16 cellular contexts compared by ENCODE assay signal in genomic region chr16:69847643-69848042, GRCh38.
DNase-seq lines count a peak whose midpoint lies in the region; ATAC-seq and TF ChIP-seq lines count a peak whose summit lies in the region.
"Had no signal": no experiment of that assay in that cellular context is flagged by ENCODE, and none has a peak within 500 bp of the region (broad histone marks: within the 10 kb centered on the region; RNA-seq: fewer than 3 reads in every experiment).

No MANE protein-coding gene starts in this region.

- no peak overlapping the region for H3K14ac ChIP-seq in trophoblast cell (ENCODE audit: low read length)

- no peak overlapping the region for H3K9ac ChIP-seq in trophoblast cell (ENCODE audit: low read length)

- no peaks in the 10 kb centered on the region; the same call in 1 of the 2 replicates for H3K9me2 ChIP-seq in GM23338 (ENCODE audit: insufficient read depth)

- intact Hi-C loops in gastrocnemius medialis (cut with DNase I; ENCODE audit: low total_unique reads) (no loop called here), left colon (cut with DNase I, micrococcal nuclease) (no loop called here)

- no peak overlapping the region for H2BK120ac ChIP-seq in trophoblast cell (ENCODE audit: insufficient read depth, low read length, poor library complexity)

- no peak overlapping the region for H3K4me2 ChIP-seq in GM23338
- H3K4me2 ChIP-seq in trophoblast cell (ENCODE audit: low read length), result no peak overlapping the region

- 0 out of 2 replicates have a peak, but pooled peaks cover 3% of the 10 kb centered on the region for H4K20me1 ChIP-seq in GM23338 (replicated peaks; ENCODE audit: insufficient read depth)

- no peaks in the 10 kb centered on the region for H3K9me3 ChIP-seq in gastrocnemius medialis
- H3K9me3 ChIP-seq in trophoblast cell (ENCODE audit: insufficient read depth, low read depth, low read length), result no peaks in the 10 kb centered on the region

- no peak overlapping the region for H3K4me3 Mint-ChIP-seq in GM23338
- H3K4me3 Mint-ChIP-seq: activated CD8-positive, alpha-beta T cell treated with anti-CD3 and anti-CD28 coated beads, Interleukin-2, amount 10 ng/mL, durations not matched to agents 7 days and 5 days; CD4-positive, alpha-beta memory T cell had no signal

- H3F3A ChIP-seq in GM23338 (replicated peaks; ENCODE audit: low read depth), result no peaks in the 10 kb centered on the region

- no peak overlapping the region for H3K18ac ChIP-seq in trophoblast cell (ENCODE audit: low read length)

- H3K27me3 Mint-ChIP-seq in GM23338 (ENCODE audit: insufficient read depth, low read depth, poor library complexity), result peaks cover 2% of the 10 kb centered on the region
- H3K27me3 Mint-ChIP-seq: CD4-positive, alpha-beta memory T cell had no signal

- peaks cover 13% of the 10 kb centered on the region; the same call in 2 of the 3 replicates for H3K4me1 Mint-ChIP-seq in GM23338

- H3K79me1 ChIP-seq in trophoblast cell (ENCODE audit: low read length), result no peaks in the 10 kb centered on the region

- H3K79me2 ChIP-seq in GM23338 (replicated peaks; ENCODE audit: insufficient read depth), result no peaks in the 10 kb centered on the region
- H3K79me2 ChIP-seq in trophoblast cell (ENCODE audit: control insufficient read depth, insufficient read depth, low read length, poor library complexity), result no peaks in the 10 kb centered on the region

- peak overlapping the region; percentile 27; the same call in 1 of the 2 replicates for H3K27ac Mint-ChIP-seq in GM23338
- H3K27ac Mint-ChIP-seq: activated CD8-positive, alpha-beta T cell treated with anti-CD3 and anti-CD28 coated beads, Interleukin-2, amount 10 ng/mL, durations not matched to agents 7 days and 5 days; CD4-positive, alpha-beta memory T cell had no signal

- TF ChIP-seq POLR2A in gastrocnemius medialis (IDR thresholded peaks at IDR 0.05), result no peak

- no peak overlapping the region for H4K8ac ChIP-seq in trophoblast cell (ENCODE audit: low read depth, low read length)

- no peak for TF ChIP-seq CTCF in GM23338 (conservative IDR thresholded peaks at IDR 0.05; ENCODE audit: low read depth in 2 of 2)
- no peak for TF ChIP-seq CTCF in fibroblast of mammary gland (conservative IDR thresholded peaks at IDR 0.05; ENCODE audit: control insufficient read depth, insufficient read depth, low read depth, low read length)
- no peak for TF ChIP-seq CTCF in gastrocnemius medialis (IDR thresholded peaks at IDR 0.05 in 4 of 5, conservative IDR thresholded peaks at IDR 0.05 in 1 of 5)

- 0 out of 2 replicates have a peak, but pooled peaks cover 4% of the 10 kb centered on the region for H3K4me1 ChIP-seq in GM23338 (ENCODE audit: insufficient read depth)
- H3K4me1 ChIP-seq in gastrocnemius medialis, result peaks cover 21 to 25% of the 10 kb centered on the region in 2 donors
- no peaks in the 10 kb centered on the region for H3K4me1 ChIP-seq in trophoblast cell (ENCODE audit: control insufficient read depth in 1 of 2, insufficient read depth in 2 of 2, low read length in 2 of 2)

- H3K36me3 ChIP-seq in GM23338 (ENCODE audit: insufficient read depth) (no peaks in the 10 kb centered on the region), gastrocnemius medialis (no peaks in the 10 kb centered on the region), trophoblast cell (ENCODE audit: control insufficient read depth in 1 of 2, insufficient read depth in 2 of 2, low read length in 2 of 2) (no peaks in the 10 kb centered on the region)

- H3K4ac ChIP-seq in trophoblast cell (ENCODE audit: low read depth, low read length), result no peak overlapping the region

- H3K27me3 ChIP-seq in GM23338 (ENCODE audit: insufficient read depth) (no peaks in the 10 kb centered on the region), gastrocnemius medialis (no peaks in the 10 kb centered on the region), trophoblast cell (ENCODE audit: insufficient read depth, low read length) (no peaks in the 10 kb centered on the region)

- H2AK5ac ChIP-seq in trophoblast cell (ENCODE audit: low read length), result no peak overlapping the region

- H3K36me3 Mint-ChIP-seq in GM23338 (ENCODE audit: low read depth), result peaks cover 5% of the 10 kb centered on the region; the same call in 1 of the 3 replicates

- ATAC-seq in GM23338 (peak; percentile 52), gastrocnemius medialis (no peak), left colon (no peak)
- ATAC-seq: activated CD8-positive, alpha-beta T cell treated with anti-CD3 and anti-CD28 coated beads, Interleukin-2, amount 10 ng/mL, durations not matched to agents 7 days and 5 days had no signal

- in situ Hi-C loops in gastrocnemius medialis (cut with MboI; ENCODE audit: low sequenced_read_pairs in 4 of 4), result loop anchor here in 1 of 4 donors (10.0 kb wide), 1 partner anchor 53 kb away; no protein-coding TSS in a partner anchor

- no CpG with 5 or more reads among the region's 5 CpGs for WGBS in trophoblast cell (ENCODE audit: extremely low coverage, insufficient coverage, insufficient read length)

- H3K4me3 ChIP-seq in GM23338 (no peak overlapping the region), fibroblast of mammary gland (ENCODE audit: control insufficient read depth, low read depth, low read length) (no peak overlapping the region), gastrocnemius medialis (no peak overlapping the region), trophoblast cell (ENCODE audit: low read depth, low read length) (no peak overlapping the region)

- H3K27ac ChIP-seq in GM23338 (ENCODE audit: low read depth), result no peak overlapping the region
- H3K27ac ChIP-seq in gastrocnemius medialis, result peak overlapping the region; percentile 68 to 82 (median 76)
- no peak overlapping the region for H3K27ac ChIP-seq in trophoblast cell (ENCODE audit: low read depth, low read length)

- H2BK12ac ChIP-seq in trophoblast cell (ENCODE audit: low read length), result no peak overlapping the region

- H2AFZ ChIP-seq in GM23338 (no peak overlapping the region), trophoblast cell (ENCODE audit: insufficient read depth, low read length, poor library complexity) (no peak overlapping the region)

- H3K9me3 Mint-ChIP-seq in GM23338, result no peaks in the 10 kb centered on the region
- H3K9me3 Mint-ChIP-seq: CD4-positive, alpha-beta memory T cell had no signal

- H4K12ac ChIP-seq in trophoblast cell (ENCODE audit: low read depth, low read length), result no peak overlapping the region

- no peak overlapping the region for H3K23ac ChIP-seq in trophoblast cell (ENCODE audit: low read length)

- H4K91ac ChIP-seq in trophoblast cell (ENCODE audit: low read depth, low read length), result no peak overlapping the region

- DNase-seq in GM23338 (ENCODE audit: low spot score) (no peak), RPMI7951 (ENCODE audit: low read depth) (peak; percentile 7), fibroblast of mammary gland (ENCODE audit: low read depth) (peak; percentile 25), gastrocnemius medialis (no peak), trophoblast cell (no peak), left colon (no peak), medulla oblongata (ENCODE audit: extremely low spot score) (no peak), amygdala (lab: John Stamatoyannopoulos, UW) (no peak)
- DNase-seq: activated CD8-positive, alpha-beta T cell treated with anti-CD3 and anti-CD28 coated beads, Interleukin-2, amount 10 ng/mL, durations not matched to agents 7 days and 5 days; CD4-positive, alpha-beta memory T cell; DMS53; erythroblast; KG1; kidney glomerular epithelial cell; NCI-H1694; stimulated activated CD4-positive, alpha-beta T cell treated with anti-CD3 and anti-CD28 coated beads, Interleukin-1b, Interleukin-23, amount 100 ng/mL, for 48 hours had no signal

- H2BK5ac ChIP-seq in trophoblast cell (ENCODE audit: low read depth, low read length, poor library complexity), result no peak overlapping the region

TF ChIP-seq in GM23338, 12 proteins besides CTCF, POLR2A, EP300 and RAD21:
- TF ChIP-seq ZNF331 (CRISPR knock-in tag; IDR thresholded peaks at IDR 0.05; ENCODE audit: low read depth) (no peak), STAT1 (IDR thresholded peaks at IDR 0.05; ENCODE audit: unreplicated experiment) (no peak), EZH2 (IDR thresholded peaks at IDR 0.05; ENCODE audit: low read depth, unreplicated experiment) (no peak)

Comparison
In these comparisons a context has a peak if more than half of its experiments do, and no peak if none do; other contexts are left out.
1. DNase-seq: peak in RPMI7951 (single experiment) and fibroblast of mammary gland (single experiment); none in GM23338 (single experiment), gastrocnemius medialis (0 of 2), trophoblast cell (0 of 2), left colon (0 of 2), medulla oblongata (single experiment) and amygdala (0 of 56).
2. H3K27ac ChIP-seq: peak in gastrocnemius medialis (4 of 4); none in GM23338 (single experiment) and trophoblast cell (single experiment).